Comparison of ENCODE assay signal across 8 cellular contexts in genomic region chrX:118254611-118255010, GRCh38.
DNase-seq lines count a peak whose midpoint lies in the region; ATAC-seq lines count a peak whose summit lies in the region.

No MANE protein-coding gene starts in this region.

- H3K27ac ChIP-seq in CD4-positive, CD25-positive, alpha-beta regulatory T cell (ENCODE audit: insufficient read depth, low read length, poor library complexity, severe bottlenecking), result no peak overlapping the region

- peak; percentile 4 to 60 (median 24) for DNase-seq in CD4-positive, CD25-positive, alpha-beta regulatory T cell
- DNase-seq in LHCN-M2 (ENCODE audit: low read depth) (peak; percentile 23), SK-MEL-5 (ENCODE audit: low read depth, low spot score) (peak; percentile 55), T47D (ENCODE audit: low read depth in 1 of 2, low spot score in 1 of 2) (peak; percentile 2 to 60), kidney tubule cell (ENCODE audit: low spot score) (peak; percentile 62)
- DNase-seq in stimulated activated CD8-positive, alpha-beta memory T cell treated with anti-CD3 and anti-CD28 coated beads, Interleukin-4, amount 100 ng/mL, for 24 hours (ENCODE audit: low read depth), result peak; percentile 6

- H3K27ac Mint-ChIP-seq in CD4-positive, CD25-positive, alpha-beta regulatory T cell, result no peak overlapping the region

- no peaks in the 10 kb centered on the region for H3K27me3 ChIP-seq in CD4-positive, CD25-positive, alpha-beta regulatory T cell (ENCODE audit: control insufficient read depth, insufficient read depth, low read length)

- no peaks in the 10 kb centered on the region for H3K36me3 ChIP-seq in CD4-positive, CD25-positive, alpha-beta regulatory T cell (ENCODE audit: control insufficient read depth, insufficient read depth, low read length)

- H3K4me1 Mint-ChIP-seq in CD4-positive, CD25-positive, alpha-beta regulatory T cell, result no peaks in the 10 kb centered on the region

- no peak for ATAC-seq in CD4-positive, CD25-positive, alpha-beta regulatory T cell (ENCODE audit: low read depth in 2 of 2)
- peak; percentile 75 for ATAC-seq in GM18907 (IDR thresholded peaks at IDR 0.05; ENCODE audit: unreplicated experiment)
- ATAC-seq in HG03520 (IDR thresholded peaks at IDR 0.05; ENCODE audit: unreplicated experiment), result no peak

- no peaks in the 10 kb centered on the region for H3K36me3 Mint-ChIP-seq in CD4-positive, CD25-positive, alpha-beta regulatory T cell

- H3K4me3 Mint-ChIP-seq in CD4-positive, CD25-positive, alpha-beta regulatory T cell, result no peak overlapping the region

- H3K27me3 Mint-ChIP-seq in CD4-positive, CD25-positive, alpha-beta regulatory T cell, result no peaks in the 10 kb centered on the region

- H3K4me3 ChIP-seq in CD4-positive, CD25-positive, alpha-beta regulatory T cell (ENCODE audit: low read depth, low read length), result no peak overlapping the region

- no peaks in the 10 kb centered on the region for H3K9me3 ChIP-seq in CD4-positive, CD25-positive, alpha-beta regulatory T cell (ENCODE audit: control insufficient read depth in 2 of 2, low read length in 2 of 2)

- H3K4me1 ChIP-seq in CD4-positive, CD25-positive, alpha-beta regulatory T cell (ENCODE audit: control insufficient read depth, insufficient read depth, low read length, poor library complexity, severe bottlenecking), result no peaks in the 10 kb centered on the region

- in situ Hi-C loops in SK-MEL-5 (cut with HindIII; ENCODE audit: low pct_unique_long_range_greater_than_20kb, low sequenced_read_pairs) (no loop called here), T47D (cut with HindIII; ENCODE audit: low pct_unique_long_range_greater_than_20kb, low sequenced_read_pairs) (no loop called here)

- H3K9me3 Mint-ChIP-seq in CD4-positive, CD25-positive, alpha-beta regulatory T cell, result peaks cover 0 to 2% (median 0%) of the 10 kb centered on the region in 7 donors

Comparison
In these comparisons a context has a peak if more than half of its experiments do, and no peak if none do; other contexts are left out.
1. DNase-seq: peak in every context shown above with its lines; median percentile 62 in kidney tubule cell; 55 in SK-MEL-5; 31 in T47D; 24 in CD4-positive, CD25-positive, alpha-beta regulatory T cell; 23 in LHCN-M2; 6 in stimulated activated CD8-positive, alpha-beta memory T cell treated with anti-CD3 and anti-CD28 coated beads, Interleukin-4, amount 100 ng/mL, for 24 hours.